In genomic region chr4:5708171-5708828, GRCh38 we compare ENCODE assay signal across 8 cellular contexts. TPM values are rescaled to one million over a fixed set of nuclear protein-coding genes. Genes with fewer than 3 reads are reported as not detected.
DNase-seq lines count a peak whose midpoint lies in the region; ATAC-seq and TF ChIP-seq lines count a peak whose summit lies in the region.

A gene with protein sequence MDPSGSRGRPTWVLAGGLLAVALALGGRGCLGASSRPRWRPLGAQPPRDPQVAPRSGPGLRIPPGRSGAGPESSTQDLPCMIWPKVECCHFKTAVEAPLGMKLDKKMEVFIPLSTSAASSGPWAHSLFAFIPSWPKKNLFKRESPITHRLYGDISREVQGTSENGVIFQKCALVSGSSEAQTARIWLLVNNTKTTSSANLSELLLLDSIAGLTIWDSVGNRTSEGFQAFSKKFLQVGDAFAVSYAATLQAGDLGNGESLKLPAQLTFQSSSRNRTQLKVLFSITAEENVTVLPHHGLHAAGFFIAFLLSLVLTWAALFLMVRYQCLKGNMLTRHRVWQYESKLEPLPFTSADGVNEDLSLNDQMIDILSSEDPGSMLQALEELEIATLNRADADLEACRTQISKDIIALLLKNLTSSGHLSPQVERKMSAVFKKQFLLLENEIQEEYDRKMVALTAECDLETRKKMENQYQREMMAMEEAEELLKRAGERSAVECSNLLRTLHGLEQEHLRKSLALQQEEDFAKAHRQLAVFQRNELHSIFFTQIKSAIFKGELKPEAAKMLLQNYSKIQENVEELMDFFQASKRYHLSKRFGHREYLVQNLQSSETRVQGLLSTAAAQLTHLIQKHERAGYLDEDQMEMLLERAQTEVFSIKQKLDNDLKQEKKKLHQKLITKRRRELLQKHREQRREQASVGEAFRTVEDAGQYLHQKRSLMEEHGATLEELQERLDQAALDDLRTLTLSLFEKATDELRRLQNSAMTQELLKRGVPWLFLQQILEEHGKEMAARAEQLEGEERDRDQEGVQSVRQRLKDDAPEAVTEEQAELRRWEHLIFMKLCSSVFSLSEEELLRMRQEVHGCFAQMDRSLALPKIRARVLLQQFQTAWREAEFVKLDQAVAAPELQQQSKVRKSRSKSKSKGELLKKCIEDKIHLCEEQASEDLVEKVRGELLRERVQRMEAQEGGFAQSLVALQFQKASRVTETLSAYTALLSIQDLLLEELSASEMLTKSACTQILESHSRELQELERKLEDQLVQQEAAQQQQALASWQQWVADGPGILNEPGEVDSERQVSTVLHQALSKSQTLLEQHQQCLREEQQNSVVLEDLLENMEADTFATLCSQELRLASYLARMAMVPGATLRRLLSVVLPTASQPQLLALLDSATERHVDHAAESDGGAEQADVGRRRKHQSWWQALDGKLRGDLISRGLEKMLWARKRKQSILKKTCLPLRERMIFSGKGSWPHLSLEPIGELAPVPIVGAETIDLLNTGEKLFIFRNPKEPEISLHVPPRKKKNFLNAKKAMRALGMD (minus strand): TSS chr4:5708559. CDS start chr4:5708513, 46 bp downstream.

- ATAC-seq in HG02981 (IDR thresholded peaks at IDR 0.05; ENCODE audit: unreplicated experiment): no peak

- intact Hi-C loops in activated T-helper 1 cell treated with anti-CD3 and anti-CD28 coated beads, Interleukin-12 subunit alpha, Interleukin-12 subunit beta, Interleukin-2, Interleukin-4 antibody, amounts not matched to agents 30 ng/mL and 10 ng/mL and 1 ng/mL, durations not matched to agents 14 hours and 24 hours and 36 hours (cut with micrococcal nuclease): no loop called here
- intact Hi-C loops in activated T-helper 2 cell treated with anti-CD3 and anti-CD28 coated beads, Interferon-gamma antibody, Interleukin-2, Interleukin-4, amounts not matched to agents 10 μg/mL and 5 μg/mL and 100 μg/mL, durations not matched to agents 14 hours and 24 hours and 36 hours (cut with micrococcal nuclease): no loop called here

- H3K36me3 ChIP-seq in BE2C: no peaks in the 10 kb centered on the region

- peaks cover 34% of the 10 kb centered on the region for H3K27me3 Mint-ChIP-seq in activated T-helper 1 cell treated with anti-CD3 and anti-CD28 coated beads, Interleukin-12 subunit alpha, Interleukin-12 subunit beta, Interleukin-2, Interleukin-4 antibody, amounts not matched to agents 30 ng/mL and 10 ng/mL and 1 ng/mL, durations not matched to agents 14 hours and 24 hours and 36 hours (ENCODE audit: insufficient read depth)
- peaks cover 46% of the 10 kb centered on the region for H3K27me3 Mint-ChIP-seq in activated T-helper 2 cell treated with anti-CD3 and anti-CD28 coated beads, Interferon-gamma antibody, Interleukin-2, Interleukin-4, amounts not matched to agents 10 μg/mL and 5 μg/mL and 100 μg/mL, durations not matched to agents 14 hours and 24 hours and 36 hours (ENCODE audit: low read depth)
- peaks cover 4% of the 10 kb centered on the region for H3K27me3 Mint-ChIP-seq in neural crest cell (ENCODE audit: low read depth)

- no peak within 1 kb of the TSS for H3K4me3 ChIP-seq in BE2C (ENCODE audit: low read depth, low read length)

- H3K36me3 Mint-ChIP-seq in activated T-helper 1 cell treated with anti-CD3 and anti-CD28 coated beads, Interleukin-12 subunit alpha, Interleukin-12 subunit beta, Interleukin-2, Interleukin-4 antibody, amounts not matched to agents 30 ng/mL and 10 ng/mL and 1 ng/mL, durations not matched to agents 14 hours and 24 hours and 36 hours (ENCODE audit: low read depth): no peaks in the 10 kb centered on the region
- no peaks in the 10 kb centered on the region for H3K36me3 Mint-ChIP-seq in activated T-helper 2 cell treated with anti-CD3 and anti-CD28 coated beads, Interferon-gamma antibody, Interleukin-2, Interleukin-4, amounts not matched to agents 10 μg/mL and 5 μg/mL and 100 μg/mL, durations not matched to agents 14 hours and 24 hours and 36 hours (ENCODE audit: low read depth)
- peaks cover 25% of the 10 kb centered on the region for H3K36me3 Mint-ChIP-seq in neural crest cell (ENCODE audit: low read depth)

- peaks cover 5% of the 10 kb centered on the region for H3K9me3 Mint-ChIP-seq in activated T-helper 1 cell treated with anti-CD3 and anti-CD28 coated beads, Interleukin-12 subunit alpha, Interleukin-12 subunit beta, Interleukin-2, Interleukin-4 antibody, amounts not matched to agents 30 ng/mL and 10 ng/mL and 1 ng/mL, durations not matched to agents 14 hours and 24 hours and 36 hours
- peaks cover 15% of the 10 kb centered on the region for H3K9me3 Mint-ChIP-seq in activated T-helper 2 cell treated with anti-CD3 and anti-CD28 coated beads, Interferon-gamma antibody, Interleukin-2, Interleukin-4, amounts not matched to agents 10 μg/mL and 5 μg/mL and 100 μg/mL, durations not matched to agents 14 hours and 24 hours and 36 hours
- peaks cover 11% of the 10 kb centered on the region for H3K9me3 Mint-ChIP-seq in neural crest cell

- no peak within 1 kb of the TSS for H3K27ac Mint-ChIP-seq in activated T-helper 1 cell treated with anti-CD3 and anti-CD28 coated beads, Interleukin-12 subunit alpha, Interleukin-12 subunit beta, Interleukin-2, Interleukin-4 antibody, amounts not matched to agents 30 ng/mL and 10 ng/mL and 1 ng/mL, durations not matched to agents 14 hours and 24 hours and 36 hours
- no peak within 1 kb of the TSS for H3K27ac Mint-ChIP-seq in activated T-helper 2 cell treated with anti-CD3 and anti-CD28 coated beads, Interferon-gamma antibody, Interleukin-2, Interleukin-4, amounts not matched to agents 10 μg/mL and 5 μg/mL and 100 μg/mL, durations not matched to agents 14 hours and 24 hours and 36 hours
- no peak within 1 kb of the TSS for H3K27ac Mint-ChIP-seq in neural crest cell (ENCODE audit: unreplicated experiment)

- TF ChIP-seq CTCF in neural crest cell (conservative IDR thresholded peaks at IDR 0.05): no peak
- no peak for TF ChIP-seq CTCF in BE2C (IDR thresholded peaks at IDR 0.05; ENCODE audit: low read depth, low read length)

- no peaks in the 10 kb centered on the region for H3K4me1 ChIP-seq in BE2C

- H3K9me3 ChIP-seq in BE2C: peaks cover 3% of the 10 kb centered on the region; the same call in 1 of the 2 replicates

- H3K27me3 ChIP-seq in BE2C: peaks cover 54% of the 10 kb centered on the region

- H3K4me3 Mint-ChIP-seq in activated T-helper 1 cell treated with anti-CD3 and anti-CD28 coated beads, Interleukin-12 subunit alpha, Interleukin-12 subunit beta, Interleukin-2, Interleukin-4 antibody, amounts not matched to agents 30 ng/mL and 10 ng/mL and 1 ng/mL, durations not matched to agents 14 hours and 24 hours and 36 hours: no peak within 1 kb of the TSS
- H3K4me3 Mint-ChIP-seq in activated T-helper 2 cell treated with anti-CD3 and anti-CD28 coated beads, Interferon-gamma antibody, Interleukin-2, Interleukin-4, amounts not matched to agents 10 μg/mL and 5 μg/mL and 100 μg/mL, durations not matched to agents 14 hours and 24 hours and 36 hours (ENCODE audit: low read depth): peak within 1 kb of the TSS; percentile 38
- peak within 1 kb of the TSS; percentile 92 for H3K4me3 Mint-ChIP-seq in neural crest cell

- H3K4me1 Mint-ChIP-seq in activated T-helper 1 cell treated with anti-CD3 and anti-CD28 coated beads, Interleukin-12 subunit alpha, Interleukin-12 subunit beta, Interleukin-2, Interleukin-4 antibody, amounts not matched to agents 30 ng/mL and 10 ng/mL and 1 ng/mL, durations not matched to agents 14 hours and 24 hours and 36 hours (ENCODE audit: low read depth): peaks cover 9% of the 10 kb centered on the region
- H3K4me1 Mint-ChIP-seq in activated T-helper 2 cell treated with anti-CD3 and anti-CD28 coated beads, Interferon-gamma antibody, Interleukin-2, Interleukin-4, amounts not matched to agents 10 μg/mL and 5 μg/mL and 100 μg/mL, durations not matched to agents 14 hours and 24 hours and 36 hours (ENCODE audit: low read depth): peaks cover 2% of the 10 kb centered on the region
- peaks cover 37% of the 10 kb centered on the region for H3K4me1 Mint-ChIP-seq in neural crest cell

- DNase-seq in activated T-helper 1 cell treated with Interleukin-2 at 50 U/mL for 16 hours (ENCODE audit: low read depth) (peak; percentile 5), glomerular visceral epithelial cell (ENCODE audit: extremely low spot score) (peak; percentile 58), neural crest cell (ENCODE audit: low read depth, low spot score) (peak; percentile 51), NCI-H1092 treated with DMSO at 0.1 percent for 48 hours (lab: John Stamatoyannopoulos, UW) (no peak), BE2C (no peak)
- no peak for DNase-seq in activated T-helper 1 cell treated with anti-CD3 and anti-CD28 coated beads, Interleukin-12 subunit alpha, Interleukin-12 subunit beta, Interleukin-2, Interleukin-4 antibody, amounts not matched to agents 30 ng/mL and 10 ng/mL and 1 ng/mL, durations not matched to agents 14 hours and 24 hours and 36 hours (ENCODE audit: low spot score)
- DNase-seq in activated T-helper 2 cell treated with anti-CD3 and anti-CD28 coated beads, Interferon-gamma antibody, Interleukin-2, Interleukin-4, amounts not matched to agents 10 μg/mL and 5 μg/mL and 100 μg/mL, durations not matched to agents 14 hours and 24 hours and 36 hours (ENCODE audit: low spot score): no peak

RNA-seq across cellular contexts. Expression of the gene that starts here (rescaled TPM):
- 0.32 and 0.54 TPM in 2 replicates for total RNA-seq in activated T-helper 1 cell treated with anti-CD3 and anti-CD28 coated beads, Interleukin-12 subunit alpha, Interleukin-12 subunit beta, Interleukin-2, Interleukin-4 antibody, amounts not matched to agents 30 ng/mL and 10 ng/mL and 1 ng/mL, durations not matched to agents 14 hours and 24 hours and 36 hours
- 0.43 and 0.67 TPM in 2 replicates for total RNA-seq in activated T-helper 2 cell treated with anti-CD3 and anti-CD28 coated beads, Interferon-gamma antibody, Interleukin-2, Interleukin-4, amounts not matched to agents 10 μg/mL and 5 μg/mL and 100 μg/mL, durations not matched to agents 14 hours and 24 hours and 36 hours
- 6.4 and 7.2 TPM in 2 replicates for total RNA-seq in neural crest cell
- not detected for polyA plus RNA-seq in BE2C (2012; ENCODE audit: insufficient read depth, insufficient read length, low read depth)

Comparison
In these comparisons a context has a peak if more than half of its experiments do, and no peak if none do; other contexts are left out.
1. DNase-seq: peak in activated T-helper 1 cell treated with Interleukin-2 at 50 U/mL for 16 hours (single experiment), glomerular visceral epithelial cell (single experiment) and neural crest cell (single experiment); none in activated T-helper 1 cell treated with anti-CD3 and anti-CD28 coated beads, Interleukin-12 subunit alpha, Interleukin-12 subunit beta, Interleukin-2, Interleukin-4 antibody, amounts not matched to agents 30 ng/mL and 10 ng/mL and 1 ng/mL, durations not matched to agents 14 hours and 24 hours and 36 hours (single experiment), activated T-helper 2 cell treated with anti-CD3 and anti-CD28 coated beads, Interferon-gamma antibody, Interleukin-2, Interleukin-4, amounts not matched to agents 10 μg/mL and 5 μg/mL and 100 μg/mL, durations not matched to agents 14 hours and 24 hours and 36 hours (single experiment), NCI-H1092 treated with DMSO at 0.1 percent for 48 hours (single experiment) and BE2C (single experiment).